ENCODE assay signal across 8 cellular contexts in the genomic region with DNA sequence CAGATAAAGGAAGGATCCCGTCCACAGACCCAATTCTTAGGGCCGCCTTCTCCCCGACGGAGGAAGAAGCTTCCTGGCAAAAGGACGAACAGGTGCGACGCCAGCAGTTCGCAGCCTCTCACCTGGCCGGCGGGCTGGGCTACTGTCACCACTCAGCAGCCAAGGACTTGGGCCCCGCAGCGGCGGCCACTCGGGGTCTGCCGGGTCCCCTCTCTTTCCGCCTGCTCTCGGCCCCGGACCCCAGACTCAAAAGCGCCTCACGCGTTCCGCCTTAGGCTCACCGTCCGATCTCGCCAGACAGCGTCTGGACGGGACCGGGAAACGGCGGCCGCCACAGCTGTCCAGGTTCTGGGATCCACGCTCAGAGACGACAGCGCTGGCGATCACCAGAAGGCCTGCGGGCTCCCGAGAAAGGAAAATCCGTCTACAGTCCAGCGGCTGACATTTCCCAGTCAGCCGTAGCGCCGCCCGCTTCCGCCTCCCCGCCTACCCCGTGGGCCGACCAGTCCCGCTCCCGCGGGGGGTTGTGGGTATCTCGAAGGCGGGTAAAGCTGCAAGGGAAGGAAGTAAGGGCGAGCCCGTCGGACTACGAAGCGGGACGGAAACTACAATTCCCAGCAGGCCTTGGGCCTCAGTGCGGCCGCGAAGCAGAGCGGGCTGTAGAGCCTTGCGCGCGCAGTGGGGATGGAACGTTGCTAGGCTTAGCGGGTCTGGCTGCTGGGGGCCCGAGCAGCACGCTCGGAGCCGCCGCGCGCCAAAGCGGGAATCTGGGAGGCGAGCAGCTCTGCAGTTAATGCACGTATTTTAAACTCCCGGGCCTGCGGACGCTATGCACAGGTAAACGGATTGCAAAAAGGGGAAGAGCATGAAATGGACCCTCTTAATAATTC. TPM values are rescaled to one million over a fixed set of nuclear protein-coding genes. Genes with fewer than 3 reads are reported as not detected.
DNase-seq lines count a peak whose midpoint lies in the region; ATAC-seq, FAIRE-seq and TF ChIP-seq lines count a peak whose summit lies in the region.

A gene (minus strand): TSS at position 454 of the 890 bp plus-strand sequence. CDS start 8,538 bp downstream, outside the sequence.
A gene (plus strand): TSS at position 678 of the 890 bp plus-strand sequence. CDS start 152 bp downstream, at position 830.

- no peaks in the 10 kb centered on the region for H3K9me3 ChIP-seq in WERI-Rb-1 (ENCODE audit: severe bottlenecking)
- no peaks in the 10 kb centered on the region for H3K9me3 ChIP-seq in small intestine (ENCODE audit: control insufficient read depth, low read depth)

- FAIRE-seq in bronchial epithelial cell (lab: Jason Lieb, UNC) = no peak
- peak; percentile 5 for FAIRE-seq in small intestine (lab: Jason Lieb, UNC)

- peak; percentile 97 for DNase-seq in ACHN
- peak; percentile 100 for DNase-seq in NCI-H2227 (lab: John Stamatoyannopoulos, UW; ENCODE audit: unreplicated experiment)
- DNase-seq in WERI-Rb-1 = peak; percentile 99
- peak; percentile 96 for DNase-seq in bronchial epithelial cell (ENCODE audit: low read depth)
- peak; percentile 94 for DNase-seq in iPS-NIHi11 (ENCODE audit: low spot score)
- peak; percentile 98 for DNase-seq in small intestine

- no peak for TF ChIP-seq CTCF in WERI-Rb-1 (IDR thresholded peaks at IDR 0.05; ENCODE audit: low read depth, low read length)
- TF ChIP-seq CTCF in bronchial epithelial cell (IDR thresholded peaks at IDR 0.05; ENCODE audit: insufficient read depth, low read length, severe bottlenecking) = no peak

- H3K36me3 ChIP-seq in WERI-Rb-1 (peaks cover 45% of the 10 kb centered on the region), bronchial epithelial cell (ENCODE audit: control insufficient read depth, insufficient read depth, low read length) (no peaks in the 10 kb centered on the region), small intestine (ENCODE audit: control insufficient read depth in 2 of 2, insufficient read depth in 2 of 2, low read length in 2 of 2) (peaks cover 0 to 4% of the 10 kb centered on the region in 2 donors)

- H3K27ac ChIP-seq in WERI-Rb-1 (peak within 1 kb of the TSS; percentile 96), small intestine (ENCODE audit: low read depth in 1 of 2, low read length in 1 of 2) (peak within 1 kb of the TSS; percentile 79 to 95)

- H3K4me1 ChIP-seq in small intestine (ENCODE audit: control insufficient read depth in 2 of 2, insufficient read depth in 1 of 2, low read depth in 1 of 2, low read length in 1 of 2) = peaks cover 2 to 8% of the 10 kb centered on the region in 2 donors

- in situ Hi-C loops in ACHN (cut with HindIII; ENCODE audit: low pct_ligation_motif_present, low pct_unique_long_range_greater_than_20kb, low sequenced_read_pairs) = no loop called here

- ATAC-seq in GM18873 (IDR thresholded peaks at IDR 0.05; ENCODE audit: low FRiP score, unreplicated experiment) (peak; percentile 100), HG03139 (IDR thresholded peaks at IDR 0.05; ENCODE audit: unreplicated experiment) (peak; percentile 97)

- 0 to 1% (median 0%) methylated on average over 81 of the region's 81 CpGs for WGBS in small intestine, 3 donors

- H3K4me3 ChIP-seq in WERI-Rb-1 (ENCODE audit: low read depth, low read length) (peak within 1 kb of the TSS; percentile 100), bronchial epithelial cell (ENCODE audit: low read depth, low read length) (peak within 1 kb of the TSS; percentile 74), small intestine (ENCODE audit: low read depth in 1 of 2, low read length in 2 of 2) (peak within 1 kb of the TSS; percentile 84 to 98)

- H3K27me3 ChIP-seq in WERI-Rb-1 (ENCODE audit: insufficient read depth, low read depth, severe bottlenecking) = no peaks in the 10 kb centered on the region
- H3K27me3 ChIP-seq in bronchial epithelial cell (ENCODE audit: control insufficient read depth, insufficient read depth, low read length) = no peaks in the 10 kb centered on the region
- no peaks in the 10 kb centered on the region for H3K27me3 ChIP-seq in small intestine (ENCODE audit: control insufficient read depth in 2 of 2, insufficient read depth in 2 of 2, low read length in 2 of 2)

RNA-seq across cellular contexts. Expression of the first gene that starts in this region (rescaled TPM):
- total RNA-seq in bronchial epithelial cell = 5.3 and 8.4 TPM in 2 replicates
- 1 to 10 TPM; 1.6 to 4.7 (median 2.2) TPM for polyA plus RNA-seq in small intestine

RNA-seq across cellular contexts. Expression of the second gene that starts in this region (rescaled TPM):
- total RNA-seq in bronchial epithelial cell = 8.8 and 9.5 TPM in 2 replicates
- 10 to 100 TPM in 1 of 3 donors, 1 to 10 TPM in 2; 1.4 to 10.0 (median 5.8) TPM for polyA plus RNA-seq in small intestine

Comparison
In these comparisons a context has a peak if more than half of its experiments do, and no peak if none do; other contexts are left out.
1. Peak in every context shown above with its lines: DNase-seq, ATAC-seq, H3K4me3 ChIP-seq and H3K27ac ChIP-seq.